18 cellular contexts compared by ENCODE assay signal in genomic region chr11:69913591-69914285, GRCh38.
A peak's percentile ranks its signal among the peaks of the same experiment; 100 is the strongest.
DNase-seq lines count a peak whose midpoint lies in the region; ATAC-seq and TF ChIP-seq lines count a peak whose summit lies in the region.
"Had no signal": no experiment of that assay in that cellular context is flagged by ENCODE, and none has a peak within 500 bp of the region (broad histone marks: within the 10 kb centered on the region; RNA-seq: fewer than 3 reads in every experiment).

No MANE protein-coding gene starts in this region.

- H3K27ac Mint-ChIP-seq in CD14-positive monocyte = no peak overlapping the region
- no peak overlapping the region for H3K27ac Mint-ChIP-seq in glutamatergic neuron (ENCODE audit: unreplicated experiment)
- H3K27ac Mint-ChIP-seq: activated CD4-positive, alpha-beta memory T cell treated with anti-CD3 and anti-CD28 coated beads, Interleukin-2, amount 10 ng/mL, durations not matched to agents 7 days and 5 days; activated naive CD8-positive, alpha-beta T cell treated with anti-CD3 and anti-CD28 coated beads, Interleukin-2, amount 50 U/mL, for 24 hours; activated T-cell treated with anti-CD3 and anti-CD28 coated beads, Interleukin-2, amount 50 U/mL, for 24 hours; dendritic cell treated with granulocyte-macrophage colony-stimulating factor and Interleukin-4, amounts not matched to agents 40 ng/mL and 50 ng/mL, for 4 days had no signal

- no peaks in the 10 kb centered on the region for H3K27me3 ChIP-seq in HCT116 (ENCODE audit: insufficient read depth, low read length)
- H3K27me3 ChIP-seq: foreskin keratinocyte had no signal

- TF ChIP-seq POLR2A in HCT116 (IDR thresholded peaks at IDR 0.05; ENCODE audit: borderline replicate concordance, extremely low read depth, insufficient read depth, insufficient read length) = no peak

- CTCF ChIA-PET in HCT116 (lab: Charles Lee) = interaction anchor here (0.8 to 2.0 kb wide), 8 partner anchors 12 to 289 kb away, joined by 3 to 16 read pairs (median 4); partner anchors contain the start of gene FADD

- H3K4me3 ChIP-seq in HCT116 (replicated peaks in 1 of 2; ENCODE audit: low read depth in 1 of 2, low read length in 2 of 2) = no peak overlapping the region

- peak overlapping the region; percentile 57 for H3K27ac ChIP-seq in HCT116 (ENCODE audit: low read depth, low read length)
- H3K27ac ChIP-seq: foreskin keratinocyte, neutrophil, WERI-Rb-1 had no signal

- H3K9ac ChIP-seq in HCT116 (ENCODE audit: low read length) = peak overlapping the region; percentile 47; the same call in 1 of the 2 replicates

- H3K4me2 ChIP-seq in HCT116 (ENCODE audit: low read length) = peak overlapping the region; percentile 81

- no peaks in the 10 kb centered on the region for H3K79me2 ChIP-seq in HCT116 (ENCODE audit: insufficient read depth, low read length)

- H3K36me3 ChIP-seq in HCT116 (ENCODE audit: control insufficient read depth in 1 of 2, insufficient read depth in 2 of 2, low read length in 2 of 2) = no peaks in the 10 kb centered on the region
- H3K36me3 ChIP-seq: neutrophil, WERI-Rb-1 had no signal

- no peaks in the 10 kb centered on the region for H4K20me1 ChIP-seq in HCT116 (ENCODE audit: insufficient read depth)

- ATAC-seq in HCT116 (no peak), GM21423 (IDR thresholded peaks at IDR 0.05; ENCODE audit: unreplicated experiment) (no peak)
- ATAC-seq: activated naive CD8-positive, alpha-beta T cell treated with anti-CD3 and anti-CD28 coated beads, Interleukin-2, amount 50 U/mL, for 24 hours had no signal

- H3K9me3 Mint-ChIP-seq in CD14-positive monocyte = peaks cover 2 to 12% (median 7%) of the 10 kb centered on the region in 7 donors
- peaks cover 5% of the 10 kb centered on the region for H3K9me3 Mint-ChIP-seq in glutamatergic neuron (ENCODE audit: unreplicated experiment)
- H3K9me3 Mint-ChIP-seq: activated CD4-positive, alpha-beta memory T cell treated with anti-CD3 and anti-CD28 coated beads, Interleukin-2, amount 10 ng/mL, durations not matched to agents 7 days and 5 days; activated naive CD8-positive, alpha-beta T cell treated with anti-CD3 and anti-CD28 coated beads, Interleukin-2, amount 50 U/mL, for 24 hours; activated T-cell treated with anti-CD3 and anti-CD28 coated beads, Interleukin-2, amount 50 U/mL, for 24 hours; dendritic cell treated with granulocyte-macrophage colony-stimulating factor and Interleukin-4, amounts not matched to agents 40 ng/mL and 50 ng/mL, for 4 days had no signal

- intact Hi-C loops in CD14-positive monocyte (cut with micrococcal nuclease) (loop anchor here in 1 of 2 donors (2.0 kb wide), 1 partner anchor 283 kb away; no protein-coding TSS in a partner anchor), HCT116 (cut with micrococcal nuclease) (loop anchor here (1.0 kb wide), 1 partner anchor 227 kb away; no protein-coding TSS in a partner anchor), posterior vena cava (cut with DNase I) (loop anchor here in 1 of 2 donors (2.0 kb wide), 1 partner anchor 283 kb away; no protein-coding TSS in a partner anchor)

- H3K4me1 ChIP-seq in HCT116 (ENCODE audit: control insufficient read depth in 1 of 2, insufficient read depth in 2 of 2, low read length in 2 of 2) = peaks cover 30 to 62% of the 10 kb centered on the region in 2 experiments

- POLR2A ChIA-PET in HCT116 (lab: Charles Lee) = interaction anchor here (0.8 kb wide), 1 partner anchor 202 kb away, joined by 3 read pairs; no protein-coding TSS in a partner anchor

- TF ChIP-seq CTCF in CD14-positive monocyte (IDR thresholded peaks at IDR 0.05) (no peak), HCT116 (IDR thresholded peaks at IDR 0.05 in 2 of 3, conservative IDR thresholded peaks at IDR 0.05 in 1 of 3; ENCODE audit: borderline replicate concordance in 1 of 3, insufficient read depth in 1 of 3, low read depth in 2 of 3, low read length in 2 of 3) (no peak), glutamatergic neuron (IDR thresholded peaks at IDR 0.05; ENCODE audit: partially characterized antibody, unreplicated experiment) (no peak)

- H3K4me1 Mint-ChIP-seq in CD14-positive monocyte (no peaks in the 10 kb centered on the region), glutamatergic neuron (ENCODE audit: low read depth, unreplicated experiment) (no peaks in the 10 kb centered on the region)
- H3K4me1 Mint-ChIP-seq: activated CD4-positive, alpha-beta memory T cell treated with anti-CD3 and anti-CD28 coated beads, Interleukin-2, amount 10 ng/mL, durations not matched to agents 7 days and 5 days; activated naive CD8-positive, alpha-beta T cell treated with anti-CD3 and anti-CD28 coated beads, Interleukin-2, amount 50 U/mL, for 24 hours had no signal

- no TSS peak for BruUV-seq in HCT116 (replicated peaks; lab: Mats Ljungman, UMichigan)

- no peak overlapping the region for H2AFZ ChIP-seq in HCT116 (ENCODE audit: low read depth, low read length, poor library complexity, severe bottlenecking)

- no peak for TF ChIP-seq RAD21 in HCT116 (IDR thresholded peaks at IDR 0.05; ENCODE audit: low read depth)

- DNase-seq in CD14-positive monocyte (ENCODE audit: low spot score) = peak; percentile 34
- no peak for DNase-seq in HCT116 (ENCODE audit: low read depth, low spot score)
- DNase-seq in glutamatergic neuron = peak; percentile 20
- DNase-seq in posterior vena cava (ENCODE audit: low spot score) = peak; percentile 74
- DNase-seq in SKM-1 (lab: John Stamatoyannopoulos, UW; ENCODE audit: unreplicated experiment) = no peak
- DNase-seq in NCI-H1417 (lab: John Stamatoyannopoulos, UW) = no peak
- DNase-seq: activated CD4-positive, alpha-beta memory T cell treated with anti-CD3 and anti-CD28 coated beads, Interleukin-2, amount 10 ng/mL, durations not matched to agents 7 days and 5 days; activated naive CD8-positive, alpha-beta T cell treated with anti-CD3 and anti-CD28 coated beads, Interleukin-2, amount 50 U/mL, for 24 hours; activated T-cell treated with anti-CD3 and anti-CD28 coated beads, Interleukin-2, amount 50 U/mL, for 24 hours; NCI-H1105 treated with DMSO at 0.1 percent for 48 hours; NCI-H524; SHP77; T-helper 1 cell; WERI-Rb-1 had no signal

- H3K9me3 ChIP-seq in HCT116 (ENCODE audit: control insufficient read depth in 1 of 2, insufficient read depth in 1 of 2, low read depth in 1 of 2, low read length in 2 of 2) = no peaks in the 10 kb centered on the region
- H3K9me3 ChIP-seq: neutrophil had no signal

- H3K9me2 ChIP-seq in HCT116 (ENCODE audit: insufficient read depth) = no peaks in the 10 kb centered on the region

- H3K36me3 Mint-ChIP-seq in CD14-positive monocyte (no peaks in the 10 kb centered on the region), glutamatergic neuron (ENCODE audit: unreplicated experiment) (no peaks in the 10 kb centered on the region)

- no peak overlapping the region for H3K4me3 Mint-ChIP-seq in CD14-positive monocyte
- H3K4me3 Mint-ChIP-seq in glutamatergic neuron (ENCODE audit: unreplicated experiment) = no peak overlapping the region
- H3K4me3 Mint-ChIP-seq: activated CD4-positive, alpha-beta memory T cell treated with anti-CD3 and anti-CD28 coated beads, Interleukin-2, amount 10 ng/mL, durations not matched to agents 7 days and 5 days; activated naive CD8-positive, alpha-beta T cell treated with anti-CD3 and anti-CD28 coated beads, Interleukin-2, amount 50 U/mL, for 24 hours; activated T-cell treated with anti-CD3 and anti-CD28 coated beads, Interleukin-2, amount 50 U/mL, for 24 hours; dendritic cell treated with granulocyte-macrophage colony-stimulating factor and Interleukin-4, amounts not matched to agents 40 ng/mL and 50 ng/mL, for 4 days had no signal

- RAD21 ChIA-PET in HCT116 (lab: Charles Lee; ENCODE audit: low non-redundant PET in 1 of 2, low total read pairs in 2 of 2, uncharacterized antibody in 2 of 2, unreplicated experiment in 2 of 2) = interaction anchor here in 1 of 2 experiments (1.1 kb wide), 1 partner anchor 166 kb away, joined by 3 read pairs; no protein-coding TSS in a partner anchor

- peaks cover 14 to 31% (median 30%) of the 10 kb centered on the region in 3 donors for H3K27me3 Mint-ChIP-seq in CD14-positive monocyte (ENCODE audit: low read depth in 3 of 3)
- peaks cover 8% of the 10 kb centered on the region for H3K27me3 Mint-ChIP-seq in glutamatergic neuron (ENCODE audit: unreplicated experiment)

TF ChIP-seq in HCT116, 20 proteins besides CTCF, POLR2A, EP300 and RAD21 (continues in another document):
- TF ChIP-seq JUND (IDR thresholded peaks at IDR 0.05) (no peak), CBX3 (IDR thresholded peaks at IDR 0.05; ENCODE audit: low read depth) (no peak), POLR2AphosphoS5 (IDR thresholded peaks at IDR 0.05; ENCODE audit: low read depth, low read length) (no peak), YY1 (IDR thresholded peaks at IDR 0.05; ENCODE audit: extremely low read depth, insufficient replicate concordance, low read depth, low read length) (no peak), ELF1 (IDR thresholded peaks at IDR 0.05; ENCODE audit: borderline replicate concordance, low read depth) (no peak), EZH2 (IDR thresholded peaks at IDR 0.05) (no peak), ZFX (IDR thresholded peaks at IDR 0.05) (no peak), EZH2phosphoT487 (IDR thresholded peaks at IDR 0.05; ENCODE audit: borderline replicate concordance) (no peak), ATF3 (IDR thresholded peaks at IDR 0.05) (no peak), SRF (IDR thresholded peaks at IDR 0.05; ENCODE audit: low read depth) (no peak), TCF7L2 (IDR thresholded peaks at IDR 0.05; ENCODE audit: borderline replicate concordance, extremely low read depth, insufficient read depth, insufficient read length) (no peak), MAX (IDR thresholded peaks at IDR 0.05) (no peak), ZNF274 (IDR thresholded peaks at IDR 0.05; ENCODE audit: low read depth, low read length) (no peak)

Comparison
In these comparisons a context has a peak if more than half of its experiments do, and no peak if none do; other contexts are left out.
1. DNase-seq: peak in CD14-positive monocyte (single experiment), glutamatergic neuron (single experiment) and posterior vena cava (single experiment); none in HCT116 (single experiment), SKM-1 (single experiment) and NCI-H1417 (0 of 3).